ENCODE assay signal across 14 cellular contexts in genomic region chr10:93757766-93758509, GRCh38. TPM values are rescaled to one million over a fixed set of nuclear protein-coding genes. Genes with fewer than 3 reads are reported as not detected.
DNase-seq lines count a peak whose midpoint lies in the region; ATAC-seq and TF ChIP-seq lines count a peak whose summit lies in the region.
"Had no signal": no experiment of that assay in that cellular context is flagged by ENCODE, and none has a peak within 500 bp of the region (broad histone marks: within the 10 kb centered on the region; RNA-seq: fewer than 3 reads in every experiment).

LGI1 (plus strand) TSS chr10:93757936; CDS start chr10:93758145, 209 bp downstream.

- H3K4me3 ChIP-seq in dorsolateral prefrontal cortex = peak within 1 kb of the TSS; percentile 3 to 73 (median 61)
- H3K4me3 ChIP-seq: lung had no signal

- TF ChIP-seq CTCF in dorsolateral prefrontal cortex (IDR thresholded peaks at IDR 0.05 in 54 of 56, conservative IDR thresholded peaks at IDR 0.05 in 2 of 56; ENCODE audit: low read depth in 1 of 56, partially characterized antibody in 56 of 56) (no peak), mesothelial cell of epicardium (IDR thresholded peaks at IDR 0.05; ENCODE audit: unreplicated experiment) (no peak)

- H3K27me3 ChIP-seq in dorsolateral prefrontal cortex = peaks cover 0 to 26% (median 0%) of the 10 kb centered on the region in 45 donors

- H3K27ac ChIP-seq in dorsolateral prefrontal cortex (peak within 1 kb of the TSS in 58 of 59 donors; percentile 37 to 96 (median 86)), substantia nigra (ENCODE audit: low read depth, low read length, poor library complexity, severe bottlenecking) (peak within 1 kb of the TSS; percentile 11)

- H3K36me3 Mint-ChIP-seq in mesothelial cell of epicardium = no peaks in the 10 kb centered on the region

- H3K4me1 Mint-ChIP-seq in mesothelial cell of epicardium = peaks cover 30% of the 10 kb centered on the region

- peaks cover 33% of the 10 kb centered on the region for H3K27me3 Mint-ChIP-seq in mesothelial cell of epicardium (ENCODE audit: low read depth)

- peak within 1 kb of the TSS; percentile 71 for H3K27ac Mint-ChIP-seq in mesothelial cell of epicardium

- intact Hi-C loops in dorsolateral prefrontal cortex (cut with DNase I) = loop anchor here in 1 of 2 donors (2.0 kb wide), 1 partner anchor 55 kb away; the partner anchor contains the start of gene FRA10AC1

- peak within 1 kb of the TSS; percentile 57 for H3K4me3 Mint-ChIP-seq in mesothelial cell of epicardium

- DNase-seq in NCI-H2227 treated with DMSO at 0.1 percent for 48 hours (lab: John Stamatoyannopoulos, UW) = peak; percentile 35
- DNase-seq in dorsolateral prefrontal cortex = peak in 9 of 10 donors; percentile 35 to 75 (median 61)
- no peak for DNase-seq in mesothelial cell of epicardium (ENCODE audit: low spot score in 2 of 2, unreplicated experiment in 2 of 2)
- DNase-seq in substantia nigra (lab: John Stamatoyannopoulos, UW) = peak in 7 of 49 donors; percentile 22 to 58 (median 37)
- no peak for DNase-seq in SHP77 (lab: John Stamatoyannopoulos, UW)
- DNase-seq in activated CD4-positive, alpha-beta T cell treated with anti-CD3 and anti-CD28 coated beads for 4 hours = no peak
- no peak for DNase-seq in foreskin melanocyte
- DNase-seq: activated effector memory CD4-positive, alpha-beta T cell treated with Interleukin-2 at 50 U/mL for 16 hours; DMS153; NCI-H1092; stimulated activated CD4-positive, alpha-beta T cell treated with anti-CD3 and anti-CD28 coated beads, Interleukin-15, amount 100 ng/mL, for 24 hours; stimulated activated naive CD4-positive, alpha-beta T cell had no signal

- H3K9me3 Mint-ChIP-seq in mesothelial cell of epicardium = no peaks in the 10 kb centered on the region

- ATAC-seq in GM21447 (IDR thresholded peaks at IDR 0.05; ENCODE audit: unreplicated experiment) = no peak

RNA-seq across cellular contexts. Expression of gene LGI1, which starts in this region (rescaled TPM):
- total RNA-seq in dorsolateral prefrontal cortex = 100 to 1,000 TPM in 21 of 120 experiments, 10 to 100 TPM in 99; 38.7 to 130 (median 85.4) TPM
- total RNA-seq in mesothelial cell of epicardium = 0.13 to 0.59 TPM in 2 of 3 replicates, not detected in the other

Comparison
In these comparisons a context has a peak if more than half of its experiments do, and no peak if none do; other contexts are left out.
1. RNA of gene LGI1 (total RNA-seq): 38.7 to 130 TPM in dorsolateral prefrontal cortex; 0.13 to 0.59 TPM in mesothelial cell of epicardium; every median in the first group is over 10 times any median in the second.
2. DNase-seq: peak in NCI-H2227 treated with DMSO at 0.1 percent for 48 hours (single experiment) and dorsolateral prefrontal cortex (9 of 10); none in mesothelial cell of epicardium (0 of 2), SHP77 (0 of 2), activated CD4-positive, alpha-beta T cell treated with anti-CD3 and anti-CD28 coated beads for 4 hours (0 of 2) and foreskin melanocyte (single experiment).